ENCODE assay signal across 7 cellular contexts in genomic region chr11:130213143-130213978, GRCh38. TPM values are rescaled to one million over a fixed set of nuclear protein-coding genes. Genes with fewer than 3 reads are reported as not detected.
DNase-seq lines count a peak whose midpoint lies in the region; ATAC-seq and TF ChIP-seq lines count a peak whose summit lies in the region.

No MANE protein-coding gene starts in this region.

- H3K27ac ChIP-seq in liver (ENCODE audit: low read depth in 1 of 2, low read length in 2 of 2), result no peak overlapping the region

- ATAC-seq in HG02571 (IDR thresholded peaks at IDR 0.05; ENCODE audit: unreplicated experiment), result peak; percentile 64

- DNase-seq in NCI-H2029 (lab: John Stamatoyannopoulos, UW) (peak; percentile 30), cerebellar cortex (ENCODE audit: low spot score) (peak; percentile 69)
- peak; percentile 56 to 57 for DNase-seq in activated CD4-positive, alpha-beta T cell treated with anti-CD3 and anti-CD28 coated beads for 24 hours (ENCODE audit: low read depth in 2 of 2)
- DNase-seq in stimulated activated CD4-positive, alpha-beta T cell treated with anti-CD3 and anti-CD28 coated beads, TNF-alpha, amount 100 ng/mL, for 24 hours (ENCODE audit: low read depth in 3 of 3), result peak; percentile 43 to 64 (median 52)

- H3K27me3 ChIP-seq in liver (ENCODE audit: control insufficient read depth in 4 of 4, insufficient read depth in 4 of 4, low read length in 3 of 4), result no peaks in the 10 kb centered on the region

- H3K36me3 ChIP-seq in liver (ENCODE audit: control insufficient read depth in 4 of 4, insufficient read depth in 3 of 4, low read depth in 1 of 4, low read length in 3 of 4), result no peaks in the 10 kb centered on the region

- H3K9ac ChIP-seq in liver (ENCODE audit: low read depth in 1 of 2, low read length in 2 of 2), result no peak overlapping the region

- H3K4me1 ChIP-seq in liver (ENCODE audit: control insufficient read depth in 4 of 4, insufficient read depth in 4 of 4, low read length in 3 of 4), result peaks cover 0 to 3% (median 0%) of the 10 kb centered on the region in 4 donors

- TF ChIP-seq CTCF in GM12875 (IDR thresholded peaks at IDR 0.05; ENCODE audit: borderline replicate concordance, insufficient read depth, low read depth, low read length) (peak; percentile 94), liver (IDR thresholded peaks at IDR 0.05; ENCODE audit: low read depth, low read length, missing input control) (peak; percentile 79)

- TF ChIP-seq RAD21 in liver (IDR thresholded peaks at IDR 0.05), result peak; percentile 92 to 98

- 39% methylated on average over 28 of the region's 28 CpGs for WGBS in liver

- no peaks in the 10 kb centered on the region for H3K9me3 ChIP-seq in liver (ENCODE audit: control insufficient read depth in 4 of 4, low read length in 3 of 4)

- H3K4me3 ChIP-seq in GM12875 (ENCODE audit: low read depth, low read length) (no peak overlapping the region), liver (ENCODE audit: low read depth in 1 of 3, low read length in 3 of 3) (no peak overlapping the region)

TF ChIP-seq in liver, 16 proteins besides CTCF, POLR2A, EP300 and RAD21:
- TF ChIP-seq SP1 (IDR thresholded peaks at IDR 0.05) (no peak), FOXA2 (IDR thresholded peaks at IDR 0.05) (no peak), EGR1 (IDR thresholded peaks at IDR 0.05; ENCODE audit: low read depth in 2 of 2) (no peak), REST (IDR thresholded peaks at IDR 0.05) (no peak)

RNA-seq across cellular contexts. Expression of gene ST14, which starts 53.8 kb away (rescaled TPM):
- total RNA-seq in liver, result 1 to 10 TPM; 2.8 to 5.9 TPM
- polyA plus RNA-seq in liver, result 1 to 10 TPM; 4.0 to 5.0 TPM
